ENCODE assay signal across 21 cellular contexts in genomic region chr7:34175837-34176236, GRCh38.
"Had no signal": no experiment of that assay in that cellular context is flagged by ENCODE, and none has a peak within 500 bp of the region (broad histone marks: within the 10 kb centered on the region; RNA-seq: fewer than 3 reads in every experiment).

No MANE protein-coding gene starts in this region.

- DNase-seq: activated CD4-positive, alpha-beta T cell treated with anti-CD3 and anti-CD28 coated beads for 48 hours; activated CD8-positive, alpha-beta memory T cell treated with anti-CD3 and anti-CD28 coated beads, Interleukin-2, amount 50 U/mL, for 4 hours; activated CD8-positive, alpha-beta T cell treated with anti-CD3 and anti-CD28 coated beads, Interleukin-2, amount 10 ng/mL, durations not matched to agents 7 days and 5 days; activated gamma-delta T cell treated with Interleukin-2 at 50 U/mL for 16 hours; activated T-cell treated with anti-CD3 and anti-CD28 coated beads, Interleukin-2, amount 50 U/mL, for 48 hours; amygdala; central memory CD4-positive, alpha-beta T cell; colonic mucosa; hypothalamus; left cardiac atrium; naive thymus-derived CD4-positive, alpha-beta T cell; posterior cingulate gyrus; stimulated activated CD4-positive, alpha-beta T cell treated with anti-CD3 and anti-CD28 coated beads, Interleukin-15, amount 100 ng/mL, for 24 hours; stimulated activated CD4-positive, alpha-beta T cell treated with anti-CD3 and anti-CD28 coated beads, Interleukin-4, amount 100 ng/mL, for 1 hour; stimulated activated naive B cell treated with anti-CD40 and anti-IgM and Interleukin-4, amounts not matched to agents 10 μg/mL and 1 μg/mL and 100 μg/mL, for 72 hours; tibial artery had no signal

- H3K4me3 Mint-ChIP-seq: activated CD8-positive, alpha-beta T cell treated with anti-CD3 and anti-CD28 coated beads, Interleukin-2, amount 10 ng/mL, durations not matched to agents 7 days and 5 days; activated naive CD8-positive, alpha-beta T cell; naive thymus-derived CD4-positive, alpha-beta T cell had no signal

- ATAC-seq: activated CD8-positive, alpha-beta T cell treated with anti-CD3 and anti-CD28 coated beads, Interleukin-2, amount 10 ng/mL, durations not matched to agents 7 days and 5 days; left cardiac atrium; mucosa of descending colon; naive thymus-derived CD4-positive, alpha-beta T cell; stimulated activated naive B cell treated with anti-CD40 and anti-IgM and Interleukin-4, amounts not matched to agents 10 μg/mL and 1 μg/mL and 100 μg/mL, for 72 hours had no signal

- H3K27ac Mint-ChIP-seq: activated CD8-positive, alpha-beta T cell treated with anti-CD3 and anti-CD28 coated beads, Interleukin-2, amount 10 ng/mL, durations not matched to agents 7 days and 5 days; activated naive CD8-positive, alpha-beta T cell; brain; naive thymus-derived CD4-positive, alpha-beta T cell; stimulated activated naive B cell treated with anti-CD40 and anti-IgM and Interleukin-4, amounts not matched to agents 10 μg/mL and 1 μg/mL and 100 μg/mL, for 72 hours had no signal

- H3K27me3 Mint-ChIP-seq: stimulated activated naive B cell treated with anti-CD40 and anti-IgM and Interleukin-4, amounts not matched to agents 10 μg/mL and 1 μg/mL and 100 μg/mL, for 72 hours had no signal

- H3K4me3 ChIP-seq: colonic mucosa, esophagus muscularis mucosa, lung, mucosa of descending colon, tibial artery had no signal

- H3K4me1 Mint-ChIP-seq: naive thymus-derived CD4-positive, alpha-beta T cell; stimulated activated naive B cell treated with anti-CD40 and anti-IgM and Interleukin-4, amounts not matched to agents 10 μg/mL and 1 μg/mL and 100 μg/mL, for 72 hours had no signal

- H3K36me3 Mint-ChIP-seq: activated naive CD8-positive, alpha-beta T cell; stimulated activated naive B cell treated with anti-CD40 and anti-IgM and Interleukin-4, amounts not matched to agents 10 μg/mL and 1 μg/mL and 100 μg/mL, for 72 hours had no signal

- H3K4me1 ChIP-seq: colonic mucosa, esophagus muscularis mucosa had no signal

- H3K27ac ChIP-seq: colonic mucosa, esophagus muscularis mucosa, tibial artery had no signal

- H3K36me3 ChIP-seq: colonic mucosa, esophagus muscularis mucosa, tibial artery had no signal

- H3K9me3 ChIP-seq: colonic mucosa, esophagus muscularis mucosa, mucosa of descending colon, tibial artery had no signal

- H3K27me3 ChIP-seq: colonic mucosa, esophagus muscularis mucosa, tibial artery had no signal
